ENCODE assay signal across 8 cellular contexts in the genomic region with DNA sequence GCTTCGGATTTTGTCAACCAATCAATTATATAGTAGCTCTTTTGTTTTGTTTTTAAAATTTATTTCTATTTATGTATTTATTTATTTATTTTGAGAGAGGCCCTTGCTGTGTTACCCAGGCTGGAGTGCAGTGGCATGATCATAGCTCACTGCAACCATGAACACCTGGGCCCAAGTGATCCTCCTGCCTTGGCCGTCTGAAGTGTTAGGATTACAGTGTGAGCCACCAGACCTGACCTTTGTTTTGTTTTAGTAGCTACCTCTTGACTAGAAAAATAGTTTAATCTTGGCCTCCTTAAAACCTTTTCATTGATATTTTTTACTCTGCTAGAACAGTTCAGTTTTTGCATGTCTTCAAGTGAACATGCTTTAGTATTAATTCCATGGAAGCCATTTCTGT. TPM values are rescaled to one million over a fixed set of nuclear protein-coding genes. Genes with fewer than 3 reads are reported as not detected.
DNase-seq lines count a peak whose midpoint lies in the region; ATAC-seq, FAIRE-seq and TF ChIP-seq lines count a peak whose summit lies in the region.

No MANE protein-coding gene starts in this region.

- H4K91ac ChIP-seq in mesenchymal stem cell (ENCODE audit: low read length) = no peak overlapping the region

- H3K18ac ChIP-seq in mesenchymal stem cell (ENCODE audit: low read depth in 1 of 2, low read length in 2 of 2) = peak overlapping the region in 1 of 2 experiments; percentile 83

- WGBS in GM12878 (ENCODE audit: insufficient coverage, insufficient replicate concordance, low lambda C conversion rate, missing lambda C conversion rate) = 55% methylated on average over 2 of the region's 2 CpGs
- no CpG with 5 or more reads among the region's 2 CpGs for WGBS in mesenchymal stem cell
- WGBS in testis, 2 donors = 47 to 60% methylated on average over 2 of the region's 2 CpGs

- H2BK12ac ChIP-seq in mesenchymal stem cell (ENCODE audit: low read length in 2 of 2) = no peak overlapping the region

- peak overlapping the region; percentile 93 for H3K4me2 ChIP-seq in GM12878 (ENCODE audit: control insufficient read depth, insufficient read depth)
- H3K4me2 ChIP-seq in mesenchymal stem cell (ENCODE audit: low read length, poor library complexity, severe bottlenecking) = no peak overlapping the region

- H3K14ac ChIP-seq in mesenchymal stem cell (ENCODE audit: low read length in 2 of 2) = no peak overlapping the region

- TF ChIP-seq RAD21 in GM12878 (IDR thresholded peaks at IDR 0.05; ENCODE audit: insufficient read depth, low read depth, low read length) = no peak

- H3K4me3 ChIP-seq in right atrium auricular region (no peak overlapping the region), GM12878 (peak overlapping the region; percentile 41; the same call in 1 of the 2 replicates), mesenchymal stem cell (ENCODE audit: insufficient read depth in 1 of 2, low read depth in 1 of 2, low read length in 2 of 2) (no peak overlapping the region), vagina (no peak overlapping the region), testis (no peak overlapping the region)

- POLR2A ChIA-PET in GM12878 (lab: Charles Lee) = interaction anchor here (0.6 kb wide), 1 partner anchor 91 kb away, joined by 4 read pairs; no protein-coding TSS in a partner anchor

- SMC1A ChIA-PET in GM12878 (lab: Charles Lee; ENCODE audit: uncharacterized antibody, unreplicated experiment) = interaction anchor here (0.9 kb wide), 1 partner anchor 24 kb away, joined by 3 read pairs; no protein-coding TSS in a partner anchor

- H2BK15ac ChIP-seq in mesenchymal stem cell (ENCODE audit: low read depth, poor library complexity, severe bottlenecking) = no peak overlapping the region

- FAIRE-seq in GM12878 (lab: Jason Lieb, UNC) = no peak

- no peaks in the 10 kb centered on the region for H4K20me1 ChIP-seq in GM12878 (ENCODE audit: control insufficient read depth, insufficient read depth)

- no peak overlapping the region for H4K8ac ChIP-seq in mesenchymal stem cell (ENCODE audit: low read length)

- no peak overlapping the region for H2AK5ac ChIP-seq in mesenchymal stem cell (ENCODE audit: low read length, severe bottlenecking)

- no peaks in the 10 kb centered on the region for H3K27me3 ChIP-seq in right atrium auricular region
- no peaks in the 10 kb centered on the region for H3K27me3 ChIP-seq in GM12878 (replicated peaks in 1 of 2; ENCODE audit: control insufficient read depth in 2 of 2, insufficient read depth in 2 of 2, low read length in 1 of 2)
- H3K27me3 ChIP-seq in mesenchymal stem cell (ENCODE audit: control insufficient read depth in 1 of 2, insufficient read depth in 1 of 2, low read length in 2 of 2) = no peaks in the 10 kb centered on the region
- no peaks in the 10 kb centered on the region for H3K27me3 ChIP-seq in vagina
- H3K27me3 ChIP-seq in testis = no peaks in the 10 kb centered on the region

- H3K27ac ChIP-seq in right atrium auricular region (peak overlapping the region; percentile 84 to 87), GM12878 (ENCODE audit: control insufficient read depth, insufficient read depth) (peak overlapping the region; percentile 93), mesenchymal stem cell (ENCODE audit: low read length, poor library complexity, severe bottlenecking) (peak overlapping the region; percentile 56), vagina (peak overlapping the region; percentile 72), testis (peak overlapping the region in 1 of 2 donors; percentile 73)

- H3K4ac ChIP-seq in mesenchymal stem cell (ENCODE audit: low read depth in 1 of 2, low read length in 2 of 2) = peak overlapping the region; percentile 32 to 46

- H3K9ac ChIP-seq in GM12878 (ENCODE audit: control insufficient read depth, insufficient read depth, low read length) (peak overlapping the region; percentile 75), mesenchymal stem cell (ENCODE audit: low read length) (peak overlapping the region; percentile 34)

- no peak for TF ChIP-seq POLR2A in GM12878 (IDR thresholded peaks at IDR 0.05; ENCODE audit: low read depth, low read length)
- TF ChIP-seq POLR2A in vagina (IDR thresholded peaks at IDR 0.05) = no peak
- no peak for TF ChIP-seq POLR2A in testis (IDR thresholded peaks at IDR 0.05)

- peaks cover 0 to 65% of the 10 kb centered on the region in 2 donors for H3K4me1 ChIP-seq in right atrium auricular region
- peaks cover 22% of the 10 kb centered on the region for H3K4me1 ChIP-seq in GM12878 (ENCODE audit: control insufficient read depth, insufficient read depth, low read length)
- peaks cover 13% of the 10 kb centered on the region for H3K4me1 ChIP-seq in mesenchymal stem cell (ENCODE audit: control insufficient read depth, insufficient read depth, low read depth, low read length)
- H3K4me1 ChIP-seq in vagina = peaks cover 36% of the 10 kb centered on the region
- H3K4me1 ChIP-seq in testis = peaks cover 20% of the 10 kb centered on the region

- in situ Hi-C loops in GM12878 (cut with MboI) = no loop called here
- in situ Hi-C loops in GM13977 (cut with MboI; ENCODE audit: low pct_unique_long_range_greater_than_20kb, low sequenced_read_pairs, unreplicated experiment) = no loop called here

- H3K9me3 ChIP-seq in right atrium auricular region (no peaks in the 10 kb centered on the region), GM12878 (replicated peaks; ENCODE audit: control insufficient read depth, insufficient read depth, low read length) (no peaks in the 10 kb centered on the region), mesenchymal stem cell (ENCODE audit: control insufficient read depth, low read length) (no peaks in the 10 kb centered on the region), vagina (no peaks in the 10 kb centered on the region), testis (no peaks in the 10 kb centered on the region)

- no peak overlapping the region for H2BK5ac ChIP-seq in mesenchymal stem cell (ENCODE audit: low read depth, low read length, poor library complexity, severe bottlenecking)

- RAD21 ChIA-PET in GM12878 (lab: Charles Lee; ENCODE audit: unreplicated experiment) = no interaction called here

- intact Hi-C loops in cardiac septum (cut with DNase I) (no loop called here), GM12878 (cut with micrococcal nuclease; ENCODE audit: unreplicated experiment) (no loop called here), vagina (cut with DNase I) (loop anchor here (10.0 kb wide), 1 partner anchor 75 kb away; no protein-coding TSS in a partner anchor), testis (cut with DNase I; ENCODE audit: low total_unique reads) (no loop called here)

- peaks cover 9% of the 10 kb centered on the region for H3K79me2 ChIP-seq in GM12878 (ENCODE audit: control insufficient read depth, insufficient read depth, low read length)

- CTCF ChIA-PET in GM12878 (lab: Yijun Ruan, JAX) = interaction anchor here (0.7 to 1.3 kb wide), 5 partner anchors 8 to 90 kb away, joined by 3 to 6 read pairs (median 3); no protein-coding TSS in a partner anchor

- BruUV-seq in GM12878 (replicated peaks; lab: Mats Ljungman, UMichigan) = no TSS peak

- no peak overlapping the region for H3K23ac ChIP-seq in mesenchymal stem cell (ENCODE audit: low read length in 2 of 2)

- no peak for TF ChIP-seq CTCF in right atrium auricular region (IDR thresholded peaks at IDR 0.05)
- no peak for TF ChIP-seq CTCF in GM12878 (IDR thresholded peaks at IDR 0.05 in 2 of 3, conservative IDR thresholded peaks at IDR 0.05 in 1 of 3; ENCODE audit: control insufficient read depth in 2 of 3, extremely low read depth in 1 of 3, insufficient read depth in 1 of 3, low read depth in 3 of 3, low read length in 3 of 3)
- TF ChIP-seq CTCF in vagina (IDR thresholded peaks at IDR 0.05) = no peak
- no peak for TF ChIP-seq CTCF in GM13977 (IDR thresholded peaks at IDR 0.05; ENCODE audit: extremely low read depth, insufficient read depth, missing control alignments)
- no peak for TF ChIP-seq CTCF in testis (IDR thresholded peaks at IDR 0.05)

- peak overlapping the region; percentile 50 for H2BK120ac ChIP-seq in mesenchymal stem cell (ENCODE audit: low read depth, low read length)

- no peak for TF ChIP-seq EP300 in GM12878 (IDR thresholded peaks at IDR 0.05; ENCODE audit: borderline replicate concordance in 1 of 2, control insufficient read depth in 1 of 2, low read depth in 2 of 2, low read length in 2 of 2)

- DNase-seq in right atrium auricular region (ENCODE audit: low spot score) (no peak), cardiac septum (ENCODE audit: low spot score) (no peak), GM12878 (ENCODE audit: low read depth, low spot score) (no peak), mesenchymal stem cell (no peak), vagina (ENCODE audit: extremely low spot score in 2 of 2) (no peak), GM13977 (ENCODE audit: low spot score) (no peak), NCI-H2227 treated with DMSO at 0.1 percent for 48 hours (lab: John Stamatoyannopoulos, UW) (no peak), testis (no peak)

- peaks cover 26% of the 10 kb centered on the region for H3K79me1 ChIP-seq in mesenchymal stem cell (replicated peaks; ENCODE audit: low read length, poor library complexity, severe bottlenecking)

- H3K36me3 ChIP-seq in right atrium auricular region (no peaks in the 10 kb centered on the region), GM12878 (ENCODE audit: control insufficient read depth in 2 of 2, insufficient read depth in 2 of 2, low read length in 1 of 2) (no peaks in the 10 kb centered on the region), mesenchymal stem cell (ENCODE audit: control insufficient read depth in 1 of 2, insufficient read depth in 2 of 2, low read depth in 1 of 2, low read length in 2 of 2) (peaks cover 0 to 4% of the 10 kb centered on the region in 2 experiments), vagina (no peaks in the 10 kb centered on the region), testis (ENCODE audit: low read depth, missing control alignments) (no peaks in the 10 kb centered on the region)

- H2AFZ ChIP-seq in GM12878 (ENCODE audit: control insufficient read depth, low read depth, low read length) (peak overlapping the region; percentile 76), mesenchymal stem cell (ENCODE audit: low read depth, low read length) (peak overlapping the region; percentile 32)

- peak; percentile 29 for ATAC-seq in GM12878

RNA-seq across cellular contexts. Expression of a gene that starts 15.1 kb away (rescaled TPM):
- total RNA-seq in right atrium auricular region = 10 to 100 TPM; 25.5 to 28.0 TPM
- total RNA-seq in cardiac septum = 26.7 TPM
- 28.7 and 30.3 TPM in 2 replicates for total RNA-seq in GM12878 (2013; cell fraction: nucleolus; rRNA removed)
- 5.8 and 7.3 TPM in 2 replicates for total RNA-seq in GM12878 (2014; rRNA removed)
- 4.9 and 5.2 TPM in 2 replicates for total RNA-seq in GM12878 (2014; rRNA removed; fragmentation: Illumina TruSeq; extraction: Trizol)
- total RNA-seq in GM12878 (2021) = 6.0 and 9.4 TPM in 2 replicates
- polyA plus RNA-seq in GM12878 (2011; ENCODE audit: low read depth) = 3.3 TPM
- 6.8 and 8.4 TPM in 2 replicates for polyA plus RNA-seq in GM12878 (2011; rRNA removed)
- polyA plus RNA-seq in GM12878 (2011; cell fraction: cytosol; rRNA removed) = 5.6 and 7.4 TPM in 2 replicates
- polyA plus RNA-seq in GM12878 (2011; cell fraction: nucleus; rRNA removed) = 10.1 and 10.5 TPM in 2 replicates
- 5.5 and 6.8 TPM in 2 replicates for polyA plus RNA-seq in GM12878 (2012)
- polyA plus RNA-seq in GM12878 (2014; fragmentation: Illumina TruSeq; extraction: Trizol) = 4.9 and 5.0 TPM in 2 replicates
- polyA plus RNA-seq in GM12878 (2014; fragmentation: Nextera tagmentation; extraction: Ambion mirVana) = 1 to 10 TPM; 1.1 to 2.5 TPM
- 6.0 and 6.6 TPM in 2 replicates for polyA plus RNA-seq in GM12878 (2014; rRNA removed)
- 1 to 10 TPM; 5.0 to 5.1 TPM for polyA plus RNA-seq in GM12878 (2016; fragmentation: Nextera tagmentation; extraction: Ambion mirVana)
- polyA minus RNA-seq in GM12878 (2011; rRNA and poly(A)+ RNA removed) = 6.2 and 7.8 TPM in 2 replicates
- polyA minus RNA-seq in GM12878 (2011; cell fraction: cytosol; rRNA and poly(A)+ RNA removed) = 2.1 and 3.8 TPM in 2 replicates
- polyA minus RNA-seq in GM12878 (2011; cell fraction: nucleus; rRNA and poly(A)+ RNA removed) = 4.4 and 5.6 TPM in 2 replicates
- polyA plus RNA-seq in mesenchymal stem cell (2013, experiment 1 of 2) = 20.0 TPM
- 17.3 TPM for polyA plus RNA-seq in mesenchymal stem cell (2013, experiment 2 of 2)
- total RNA-seq in vagina = 28.5 TPM
- total RNA-seq in testis = 10 to 100 TPM; 33.7 to 38.4 TPM
- polyA plus RNA-seq in testis (ENCODE audit: insufficient read depth, low read depth, low replicate concordance) = 21.1 TPM
